ENCODE assay signal across 26 cellular contexts in genomic region chr7:82690944-82691343, GRCh38.
DNase-seq lines count a peak whose midpoint lies in the region; ATAC-seq, FAIRE-seq and TF ChIP-seq lines count a peak whose summit lies in the region.
"Had no signal": no experiment of that assay in that cellular context is flagged by ENCODE, and none has a peak within 500 bp of the region (broad histone marks: within the 10 kb centered on the region; RNA-seq: fewer than 3 reads in every experiment).

No MANE protein-coding gene starts in this region.

- H4K5ac ChIP-seq in H1 (ENCODE audit: insufficient read length, low read depth, low read length): no peak overlapping the region

- H3K4me2 ChIP-seq in H1 (ENCODE audit: insufficient read depth in 1 of 2, low read depth in 2 of 2, low read length in 2 of 2): no peak overlapping the region
- no peak overlapping the region for H3K4me2 ChIP-seq in neural progenitor cell
- H3K4me2 ChIP-seq: BLaER1 had no signal

- no peak overlapping the region for H3K23ac ChIP-seq in H1 (ENCODE audit: insufficient read length)

- H4K91ac ChIP-seq in H1 (replicated peaks; ENCODE audit: insufficient read length, low read length): no peak overlapping the region

- H3K4me3 Mint-ChIP-seq in neural progenitor cell (no peak overlapping the region), HFFc6 (no peak overlapping the region)
- no peak overlapping the region for H3K4me3 Mint-ChIP-seq in CD4-positive, alpha-beta T cell
- H3K4me3 Mint-ChIP-seq: CD14-positive monocyte; CD4-positive, CD25-positive, alpha-beta regulatory T cell; CD8-positive, alpha-beta T cell had no signal

- DNase-seq in SJCRH30 (peak; percentile 33 to 34), H1 (ENCODE audit: low read depth in 1 of 2, low spot score in 2 of 2) (no peak), neural progenitor cell (ENCODE audit: low spot score) (peak; percentile 38), HFFc6 (no peak)
- DNase-seq in CD4-positive, alpha-beta T cell: no peak
- DNase-seq in activated CD4-positive, CD25-positive, alpha-beta regulatory T cell treated with anti-CD3 and anti-CD28 coated beads, Interleukin-2, amount 50 U/mL, for 72 hours: no peak
- DNase-seq: 8988T; ACHN; BE2C; C1 segment of cervical spinal cord; Caco-2; Calu3; CD4-positive, CD25-positive, alpha-beta regulatory T cell; CD8-positive, alpha-beta T cell; DMS53; DMS79; DND-41; EL; GDM1 had no signal

- peak overlapping the region; percentile 9; the same call in 1 of the 2 replicates for H2AFZ ChIP-seq in H1 (ENCODE audit: low read length)
- H2AFZ ChIP-seq in neural progenitor cell (replicated peaks): no peak overlapping the region

- no peaks in the 10 kb centered on the region for H3K27me3 ChIP-seq in SJCRH30
- H3K27me3 ChIP-seq in H1 (replicated peaks in 1 of 4; ENCODE audit: control insufficient read depth in 3 of 4, extremely low read depth in 1 of 4, insufficient read depth in 3 of 4, low read length in 3 of 4): no peaks in the 10 kb centered on the region
- no peaks in the 10 kb centered on the region for H3K27me3 ChIP-seq in neural progenitor cell
- H3K27me3 ChIP-seq in CD4-positive, alpha-beta T cell (ENCODE audit: control insufficient read depth, insufficient read depth, low read length): no peaks in the 10 kb centered on the region
- H3K27me3 ChIP-seq: BE2C, BLaER1 had no signal

- no peak overlapping the region for H3K14ac ChIP-seq in H1 (ENCODE audit: insufficient read length)

- H3K9ac ChIP-seq in H1 (replicated peaks in 1 of 4; ENCODE audit: extremely low read depth in 1 of 4, low read depth in 3 of 4, low read length in 3 of 4) (no peak overlapping the region; a peak in 1 of 7 replicates), neural progenitor cell (no peak overlapping the region)
- H3K9ac ChIP-seq: BLaER1 had no signal

- H2BK5ac ChIP-seq in H1 (ENCODE audit: low read depth, low read length): no peak overlapping the region

- H3K79me2 ChIP-seq in H1 (ENCODE audit: control insufficient read depth in 1 of 2, insufficient read depth in 2 of 2, low read length in 2 of 2): no peaks in the 10 kb centered on the region
- H3K79me2 ChIP-seq in neural progenitor cell (ENCODE audit: low read depth): no peaks in the 10 kb centered on the region

- H3K4ac ChIP-seq in H1 (replicated peaks; ENCODE audit: insufficient read length, low read depth, low read length): no peak overlapping the region

- intact Hi-C loops in CD4-positive, alpha-beta T cell (cut with DNase I, micrococcal nuclease): no loop called here

- TF ChIP-seq EP300 in H1 (IDR thresholded peaks at IDR 0.05; ENCODE audit: borderline replicate concordance in 1 of 2, low read depth in 2 of 2, low read length in 2 of 2): no peak

- H2BK15ac ChIP-seq in H1 (ENCODE audit: low read length): no peak overlapping the region

- H3K27me3 Mint-ChIP-seq in neural progenitor cell (ENCODE audit: insufficient read depth, low read depth) (no peaks in the 10 kb centered on the region), HFFc6 (ENCODE audit: insufficient read depth) (peaks cover 1% of the 10 kb centered on the region; the same call in 1 of the 2 replicates)
- no peaks in the 10 kb centered on the region for H3K27me3 Mint-ChIP-seq in CD4-positive, alpha-beta T cell
- H3K27me3 Mint-ChIP-seq: CD4-positive, CD25-positive, alpha-beta regulatory T cell had no signal

- H3K4me3 ChIP-seq in SJCRH30 (no peak overlapping the region), H1 (ENCODE audit: extremely low read depth in 1 of 4, insufficient read depth in 2 of 4, low read depth in 3 of 4, low read length in 4 of 4) (no peak overlapping the region), neural progenitor cell (no peak overlapping the region)
- H3K4me3 ChIP-seq: BLaER1, GM12878 had no signal

- H2BK20ac ChIP-seq in H1 (ENCODE audit: low read length): no peak overlapping the region

- no peaks in the 10 kb centered on the region for H4K20me1 ChIP-seq in H1 (replicated peaks in 1 of 2; ENCODE audit: control insufficient read depth in 1 of 2, insufficient read depth in 2 of 2, low read length in 2 of 2)
- H4K20me1 ChIP-seq in neural progenitor cell (ENCODE audit: low read depth): no peaks in the 10 kb centered on the region
- H4K20me1 ChIP-seq: BLaER1 had no signal

- H3K56ac ChIP-seq in H1 (replicated peaks; ENCODE audit: insufficient read length, low read depth, low read length): no peak overlapping the region

- H3K9me3 ChIP-seq in SJCRH30 (replicated peaks): no peaks in the 10 kb centered on the region; the same call in 1 of the 2 replicates
- no peaks in the 10 kb centered on the region for H3K9me3 ChIP-seq in H1 (ENCODE audit: insufficient read depth in 2 of 2, low read depth in 1 of 2, low read length in 1 of 2)
- H3K9me3 ChIP-seq in neural progenitor cell (ENCODE audit: low read depth): no peaks in the 10 kb centered on the region
- no peaks in the 10 kb centered on the region for H3K9me3 ChIP-seq in CD4-positive, alpha-beta T cell (ENCODE audit: control insufficient read depth, low read length)
- H3K9me3 ChIP-seq: BE2C, BLaER1, Caco-2 had no signal

- CTCF ChIA-PET in H1 (lab: Charles Lee; ENCODE audit: partially characterized antibody): interaction anchor here (0.7 to 1.1 kb wide), 4 partner anchors 23 to 83 kb away, joined by 3 to 4 read pairs (median 3); no protein-coding TSS in a partner anchor
- CTCF ChIA-PET in CD4-positive, alpha-beta T cell (lab: Charles Lee): no interaction called here

- no peak for TF ChIP-seq CTCF in H1 (IDR thresholded peaks at IDR 0.05; ENCODE audit: control extremely low read depth in 1 of 3, insufficient read depth in 1 of 3, low read depth in 1 of 3, low read length in 3 of 3)
- no peak for TF ChIP-seq CTCF in neural progenitor cell (IDR thresholded peaks at IDR 0.05)
- TF ChIP-seq CTCF in CD4-positive, alpha-beta T cell (IDR thresholded peaks at IDR 0.05): no peak
- TF ChIP-seq CTCF in HFFc6 (IDR thresholded peaks at IDR 0.05): no peak

- H3K18ac ChIP-seq in H1 (ENCODE audit: extremely low read depth, low read length): no peak overlapping the region

- no peaks in the 10 kb centered on the region for H3K36me3 Mint-ChIP-seq in neural progenitor cell
- no peaks in the 10 kb centered on the region for H3K36me3 Mint-ChIP-seq in CD4-positive, alpha-beta T cell (ENCODE audit: low read depth)
- no peaks in the 10 kb centered on the region for H3K36me3 Mint-ChIP-seq in HFFc6 (ENCODE audit: low read depth)
- H3K36me3 Mint-ChIP-seq: CD14-positive monocyte; CD4-positive, CD25-positive, alpha-beta regulatory T cell; CD8-positive, alpha-beta T cell had no signal

- H2BK12ac ChIP-seq in H1 (ENCODE audit: low read depth, low read length): no peak overlapping the region

- H4K8ac ChIP-seq in H1 (ENCODE audit: extremely low read depth, insufficient read depth, low read length): no peak overlapping the region

- no peak for TF ChIP-seq RAD21 in H1 (IDR thresholded peaks at IDR 0.05 in 1 of 2, conservative IDR thresholded peaks at IDR 0.05 in 1 of 2; ENCODE audit: low read depth in 2 of 2, low read length in 2 of 2)

- no peaks in the 10 kb centered on the region for H3K9me3 Mint-ChIP-seq in neural progenitor cell
- H3K9me3 Mint-ChIP-seq in CD4-positive, alpha-beta T cell: peaks cover 3% of the 10 kb centered on the region
- no peaks in the 10 kb centered on the region for H3K9me3 Mint-ChIP-seq in HFFc6
- H3K9me3 Mint-ChIP-seq: CD8-positive, alpha-beta T cell had no signal

- no peak for FAIRE-seq in H1 (lab: Jason Lieb, UNC)
- FAIRE-seq: A204.1, D721Med, GM12878, GM12892, GM18507 had no signal

- no peak overlapping the region for H3K27ac Mint-ChIP-seq in neural progenitor cell
- no peak overlapping the region for H3K27ac Mint-ChIP-seq in CD4-positive, alpha-beta T cell
- H3K27ac Mint-ChIP-seq in HFFc6: no peak overlapping the region
- H3K27ac Mint-ChIP-seq: CD14-positive monocyte; CD4-positive, CD25-positive, alpha-beta regulatory T cell; CD8-positive, alpha-beta T cell had no signal

- H2AK5ac ChIP-seq in H1 (ENCODE audit: low read depth, low read length): no peak overlapping the region

- H3K4me1 Mint-ChIP-seq in neural progenitor cell (no peaks in the 10 kb centered on the region), HFFc6 (ENCODE audit: low read depth) (no peaks in the 10 kb centered on the region)
- no peaks in the 10 kb centered on the region for H3K4me1 Mint-ChIP-seq in CD4-positive, alpha-beta T cell (ENCODE audit: low read depth)
- H3K4me1 Mint-ChIP-seq: CD14-positive monocyte; CD4-positive, CD25-positive, alpha-beta regulatory T cell had no signal

- WGBS in H1 (ENCODE audit: extremely low coverage in 1 of 2, insufficient coverage in 1 of 2, insufficient read length in 1 of 2, insufficient replicate concordance in 2 of 2, low coverage in 1 of 2, low lambda C conversion rate in 2 of 2, missing lambda C conversion rate in 1 of 2), 2 experiments: 92% methylated on average over 7 of the region's 7 CpGs; no CpG with 5 or more reads in 1 of the 2 experiments

- no peaks in the 10 kb centered on the region for H3K23me2 ChIP-seq in H1 (ENCODE audit: low read depth, low read length)

- no peak for TF ChIP-seq POLR2A in H1 (IDR thresholded peaks at IDR 0.05; ENCODE audit: control extremely low read depth in 1 of 2, low read depth in 2 of 2, low read length in 2 of 2)

- no peaks in the 10 kb centered on the region for H3K79me1 ChIP-seq in H1 (ENCODE audit: low read depth, low read length)

- ATAC-seq in CD4-positive, alpha-beta T cell (ENCODE audit: poor library complexity): no peak
- ATAC-seq: CD8-positive, alpha-beta T cell; GM12878 had no signal

- H3K36me3 ChIP-seq in SJCRH30 (no peaks in the 10 kb centered on the region), H1 (ENCODE audit: control insufficient read depth in 2 of 4, insufficient read depth in 4 of 4, low read length in 3 of 4) (no peaks in the 10 kb centered on the region), neural progenitor cell (no peaks in the 10 kb centered on the region)
- H3K36me3 ChIP-seq: BE2C, BLaER1 had no signal

- H3K27ac ChIP-seq in SJCRH30 (no peak overlapping the region), H1 (ENCODE audit: low read depth, low read length) (no peak overlapping the region), neural progenitor cell (no peak overlapping the region)
- H3K27ac ChIP-seq in CD4-positive, alpha-beta T cell (ENCODE audit: low read depth, low read length): no peak overlapping the region
- H3K27ac ChIP-seq: BLaER1 had no signal

- H2BK120ac ChIP-seq in H1 (replicated peaks; ENCODE audit: low read depth, low read length): no peak overlapping the region

- POLR2A ChIA-PET in H1 (lab: Charles Lee; ENCODE audit: partially characterized antibody): interaction anchor here (1.3 kb wide), 1 partner anchor 10 kb away, joined by 4 read pairs; no protein-coding TSS in a partner anchor
- POLR2A ChIA-PET in CD4-positive, alpha-beta T cell (lab: Charles Lee): no interaction called here

- H3K4me1 ChIP-seq in SJCRH30: no peaks in the 10 kb centered on the region
- no peaks in the 10 kb centered on the region for H3K4me1 ChIP-seq in H1 (replicated peaks in 1 of 4; ENCODE audit: control insufficient read depth in 3 of 4, insufficient read depth in 4 of 4, low read length in 3 of 4)
- no peaks in the 10 kb centered on the region for H3K4me1 ChIP-seq in neural progenitor cell
- H3K4me1 ChIP-seq: BE2C, BLaER1, Caco-2 had no signal

- no peaks in the 10 kb centered on the region for H3F3A ChIP-seq in neural progenitor cell (ENCODE audit: low read depth)

Comparison
In these comparisons a context has a peak if more than half of its experiments do, and no peak if none do; other contexts are left out.
1. DNase-seq: peak in SJCRH30 (2 of 2) and neural progenitor cell (single experiment); none in H1 (0 of 2), CD4-positive, alpha-beta T cell (0 of 10), activated CD4-positive, CD25-positive, alpha-beta regulatory T cell treated with anti-CD3 and anti-CD28 coated beads, Interleukin-2, amount 50 U/mL, for 72 hours (single experiment) and HFFc6 (single experiment).